In genomic region chr1:167803358-167804217, GRCh38 we compare ENCODE assay signal across 8 cellular contexts.
DNase-seq lines count a peak whose midpoint lies in the region; ATAC-seq and TF ChIP-seq lines count a peak whose summit lies in the region.

No MANE protein-coding gene starts in this region.

- H3K4me1 Mint-ChIP-seq in T-cell: peaks cover 24 to 28% (median 25%) of the 10 kb centered on the region in 3 donors

- no peaks in the 10 kb centered on the region for H3K27me3 ChIP-seq in adipocyte (replicated peaks; ENCODE audit: control insufficient read depth, insufficient read depth, low read length)
- no peaks in the 10 kb centered on the region for H3K27me3 ChIP-seq in left ventricle myocardium inferior (ENCODE audit: low read depth)

- H3K4me3 Mint-ChIP-seq in T-cell: peak overlapping the region in 2 of 3 donors; percentile 31 to 43

- TF ChIP-seq POLR2A in GM18505 (IDR thresholded peaks at IDR 0.05; ENCODE audit: borderline replicate concordance, extremely low read depth, insufficient read depth, insufficient read length): no peak

- TF ChIP-seq CTCF in 22Rv1 (IDR thresholded peaks at IDR 0.05) (peak; percentile 100), left ventricle myocardium inferior (IDR thresholded peaks at IDR 0.05; ENCODE audit: borderline replicate concordance) (peak; percentile 99), retinal pigment epithelial cell (conservative IDR thresholded peaks at IDR 0.05; ENCODE audit: low read depth, low read length) (peak; percentile 99)

- intact Hi-C loops in left ventricle myocardium inferior (cut with micrococcal nuclease): loop anchor here (5.0 to 10.0 kb wide), 2 partner anchors 76 to 199 kb away; no protein-coding TSS in a partner anchor

- H3K4me1 ChIP-seq in adipocyte (ENCODE audit: control insufficient read depth, insufficient read depth, low read length) (peaks cover 19% of the 10 kb centered on the region), left ventricle myocardium inferior (peaks cover 6% of the 10 kb centered on the region)

- no peaks in the 10 kb centered on the region for H3K9me3 Mint-ChIP-seq in T-cell

- no peaks in the 10 kb centered on the region for H3K36me3 ChIP-seq in adipocyte (ENCODE audit: control insufficient read depth, insufficient read depth, low read length, severe bottlenecking)
- no peaks in the 10 kb centered on the region for H3K36me3 ChIP-seq in left ventricle myocardium inferior

- peak overlapping the region; percentile 73 to 93 for H3K27ac Mint-ChIP-seq in T-cell

- no peaks in the 10 kb centered on the region for H3K27me3 Mint-ChIP-seq in T-cell

- no peak overlapping the region for H3K27ac ChIP-seq in 22Rv1
- H3K27ac ChIP-seq in left ventricle myocardium inferior (replicated peaks): peak overlapping the region; percentile 5

- H3K9ac ChIP-seq in adipocyte (ENCODE audit: low read length): no peak overlapping the region

- ATAC-seq in GM18505 (IDR thresholded peaks at IDR 0.05; ENCODE audit: unreplicated experiment) (peak; percentile 92), HG02970 (IDR thresholded peaks at IDR 0.05; ENCODE audit: low FRiP score, unreplicated experiment) (peak; percentile 91), T-cell (replicated peaks in 1 of 4) (peak; percentile 78 to 86 (median 81))

- H3K9me3 ChIP-seq in adipocyte (ENCODE audit: control insufficient read depth, low read length): no peaks in the 10 kb centered on the region
- H3K9me3 ChIP-seq in left ventricle myocardium inferior (replicated peaks): no peaks in the 10 kb centered on the region

- DNase-seq in NCI-H1694 (lab: John Stamatoyannopoulos, UW) (peak; percentile 86), T-cell (peak; percentile 50 to 87 (median 75)), adipocyte (ENCODE audit: low read depth) (peak; percentile 97), left ventricle myocardium inferior (peak; percentile 92), retinal pigment epithelial cell (ENCODE audit: low read depth) (peak; percentile 66)

- POLR2A ChIA-PET in T-cell (lab: Charles Lee): interaction anchor here in 1 of 2 donors (0.5 kb wide), 1 partner anchor 1317 kb away, joined by 8 read pairs; no protein-coding TSS in a partner anchor

- H3K4me3 ChIP-seq in adipocyte (ENCODE audit: low read length) (no peak overlapping the region), left ventricle myocardium inferior (peak overlapping the region; percentile 29), retinal pigment epithelial cell (ENCODE audit: low read length) (no peak overlapping the region)

- H3K36me3 Mint-ChIP-seq in T-cell: no peaks in the 10 kb centered on the region

- CTCF ChIA-PET in T-cell (lab: Charles Lee): interaction anchor here in 1 of 2 donors (0.6 kb wide), 2 partner anchors 300 to 927 kb away, joined by 4 to 5 read pairs; partner anchors contain the start of gene TADA1
